1 cellular context compared by ENCODE assay signal in genomic region chr7:106009511-106010226, GRCh38.
TF ChIP-seq lines count a peak whose summit lies in the region.

No MANE protein-coding gene starts in this region.

TF ChIP-seq in HEK293, 187 proteins besides CTCF, POLR2A, EP300 and RAD21 (continued from another document and continues in another):
- no peak for TF ChIP-seq ZNF830 (tag by site-specific recombination; IDR thresholded peaks at IDR 0.05; ENCODE audit: low read depth)
- no peak for TF ChIP-seq ZNF549 (tag by site-specific recombination; IDR thresholded peaks at IDR 0.05)
- TF ChIP-seq ZNF629 (tag by site-specific recombination; IDR thresholded peaks at IDR 0.05) = peak; percentile 78
- peak; percentile 97 for TF ChIP-seq GLIS1 (tag by site-specific recombination; IDR thresholded peaks at IDR 0.05)
- peak; percentile 37; the same call in 1 of the 2 replicates for TF ChIP-seq ZNF843 (tag by site-specific recombination; IDR thresholded peaks at IDR 0.05)
- peak; percentile 70; the same call in 1 of the 2 replicates for TF ChIP-seq SCRT1 (tag by site-specific recombination; IDR thresholded peaks at IDR 0.05; ENCODE audit: borderline replicate concordance)
- no peak for TF ChIP-seq ELK4 (IDR thresholded peaks at IDR 0.05; ENCODE audit: borderline replicate concordance, low read depth, low read length)
- peak; percentile 72; the same call in 1 of the 2 replicates for TF ChIP-seq ZNF184 (tag by site-specific recombination; IDR thresholded peaks at IDR 0.05)
- TF ChIP-seq ZEB2 (tag by site-specific recombination; IDR thresholded peaks at IDR 0.05) = peak; percentile 92
- peak; percentile 70 for TF ChIP-seq ZNF692 (tag by site-specific recombination; IDR thresholded peaks at IDR 0.05)
- peak; percentile 88; the same call in 1 of the 2 replicates for TF ChIP-seq ZNF391 (tag by site-specific recombination; IDR thresholded peaks at IDR 0.05; ENCODE audit: borderline replicate concordance, low read depth)
- TF ChIP-seq PATZ1 (tag by site-specific recombination; IDR thresholded peaks at IDR 0.05) = peak; percentile 79
- TF ChIP-seq ZNF596 (tag by site-specific recombination; IDR thresholded peaks at IDR 0.05) = no peak
- TF ChIP-seq ZNF792 (tag by site-specific recombination; IDR thresholded peaks at IDR 0.05) = no peak
- peak; percentile 86 for TF ChIP-seq ZFHX2 (tag by site-specific recombination; conservative IDR thresholded peaks at IDR 0.05)
- TF ChIP-seq TSHZ1 (tag by site-specific recombination; IDR thresholded peaks at IDR 0.05; ENCODE audit: borderline replicate concordance) = 0 out of 2 replicates have a peak, but pooled peaks have one; percentile 29
- TF ChIP-seq PRDM2 (tag by site-specific recombination; IDR thresholded peaks at IDR 0.05; ENCODE audit: borderline replicate concordance) = no peak
- TF ChIP-seq IKZF3 (tag by site-specific recombination; IDR thresholded peaks at IDR 0.05) = peak; percentile 86
- TF ChIP-seq SCRT2 (tag by site-specific recombination; IDR thresholded peaks at IDR 0.05) = peak; percentile 83
- TF ChIP-seq ZBTB11 (tag by site-specific recombination; conservative IDR thresholded peaks at IDR 0.05; ENCODE audit: low read depth) = no peak
- TF ChIP-seq ZIC2 (tag by site-specific recombination; IDR thresholded peaks at IDR 0.05) = peak; percentile 87
- peak; percentile 45; the same call in 1 of the 2 replicates for TF ChIP-seq ZSCAN4 (tag by site-specific recombination; IDR thresholded peaks at IDR 0.05)
- peak; percentile 58; the same call in 1 of the 2 replicates for TF ChIP-seq KLF1 (tag by site-specific recombination; IDR thresholded peaks at IDR 0.05)
- peak; percentile 99 for TF ChIP-seq ZNF600 (tag by site-specific recombination; IDR thresholded peaks at IDR 0.05)
- TF ChIP-seq ZSCAN18 (tag by site-specific recombination; IDR thresholded peaks at IDR 0.05) = no peak
- TF ChIP-seq ZNF561 (tag by site-specific recombination; IDR thresholded peaks at IDR 0.05; ENCODE audit: borderline replicate concordance) = peak; percentile 86
- TF ChIP-seq ZBTB21 (tag by site-specific recombination; IDR thresholded peaks at IDR 0.05) = 0 out of 2 replicates have a peak, but pooled peaks have one; percentile 14
- TF ChIP-seq ZBTB17 (tag by site-specific recombination; IDR thresholded peaks at IDR 0.05) = peak; percentile 97
- TF ChIP-seq ZNF514 (tag by site-specific recombination; IDR thresholded peaks at IDR 0.05) = no peak
- no peak for TF ChIP-seq ZNF777 (tag by site-specific recombination; IDR thresholded peaks at IDR 0.05; ENCODE audit: borderline replicate concordance)
